In genomic region chr3:145898487-145898886, GRCh38 we compare ENCODE assay signal across 14 cellular contexts.
A peak's percentile ranks its signal among the peaks of the same experiment; 100 is the strongest.
DNase-seq lines count a peak whose midpoint lies in the region; ATAC-seq and TF ChIP-seq lines count a peak whose summit lies in the region.
"Had no signal": no experiment of that assay in that cellular context is flagged by ENCODE, and none has a peak within 500 bp of the region (broad histone marks: within the 10 kb centered on the region; RNA-seq: fewer than 3 reads in every experiment).

No MANE protein-coding gene starts in this region.

- peak; percentile 33 for DNase-seq in AG20443 (ENCODE audit: low spot score)
- DNase-seq in MG63: peak; percentile 2
- peak; percentile 26 for DNase-seq in fibroblast of the aortic adventitia (ENCODE audit: low read depth)
- DNase-seq in NCI-H82 (lab: John Stamatoyannopoulos, UW): no peak
- DNase-seq in Caco-2: no peak
- no peak for DNase-seq in natural killer cell treated with Interleukin-12 subunit alpha and Interleukin-12 subunit beta and Interleukin-15 and Interleukin-18, amount 100 ng/mL, for 72 hours (ENCODE audit: low spot score)
- DNase-seq: amygdala, BE2C, kidney glomerular epithelial cell, NCI-H1048, T-helper 2 cell, thyroid gland had no signal

- H3K4me3 ChIP-seq in MG63 (peak overlapping the region; percentile 49), fibroblast of the aortic adventitia (ENCODE audit: low read depth, low read length) (peak overlapping the region; percentile 0), Caco-2 (ENCODE audit: low read depth, low read length) (no peak overlapping the region)
- H3K4me3 ChIP-seq: thyroid gland had no signal

- CTCF ChIA-PET in Caco-2 (lab: Charles Lee): no interaction called here

- ATAC-seq in GM19438 (IDR thresholded peaks at IDR 0.05; ENCODE audit: low read depth, unreplicated experiment) (peak; percentile 36), HG02571 (IDR thresholded peaks at IDR 0.05; ENCODE audit: unreplicated experiment) (no peak)
- no peak for ATAC-seq in natural killer cell treated with Interleukin-12 subunit alpha and Interleukin-12 subunit beta and Interleukin-15 and Interleukin-18, amount 100 ng/mL, for 72 hours

- H3K9me3 ChIP-seq in MG63: no peaks in the 10 kb centered on the region
- no peaks in the 10 kb centered on the region for H3K9me3 ChIP-seq in Caco-2
- H3K9me3 ChIP-seq: BE2C, thyroid gland had no signal

- H3K4me3 Mint-ChIP-seq in Caco-2 (ENCODE audit: unreplicated experiment): no peak overlapping the region
- H3K4me3 Mint-ChIP-seq in natural killer cell treated with Interleukin-12 subunit alpha and Interleukin-12 subunit beta and Interleukin-15 and Interleukin-18, amount 100 ng/mL, for 72 hours: no peak overlapping the region

- intact Hi-C loops in Caco-2 (cut with micrococcal nuclease; ENCODE audit: unreplicated experiment): no loop called here

- no peaks in the 10 kb centered on the region for H3K4me1 ChIP-seq in Caco-2
- H3K4me1 ChIP-seq: thyroid gland had no signal

- H3K36me3 ChIP-seq in MG63 (no peaks in the 10 kb centered on the region), Caco-2 (ENCODE audit: control insufficient read depth, insufficient read depth, low read length) (no peaks in the 10 kb centered on the region)
- H3K36me3 ChIP-seq: BE2C, thyroid gland had no signal

- no TSS peak for BruUV-seq in Caco-2 (replicated peaks; lab: Mats Ljungman, UMichigan)

- no peaks in the 10 kb centered on the region for H3K9me3 Mint-ChIP-seq in Caco-2 (ENCODE audit: unreplicated experiment)
- H3K9me3 Mint-ChIP-seq in natural killer cell treated with Interleukin-12 subunit alpha and Interleukin-12 subunit beta and Interleukin-15 and Interleukin-18, amount 100 ng/mL, for 72 hours: peaks cover 17% of the 10 kb centered on the region

- no peaks in the 10 kb centered on the region for H3K4me1 Mint-ChIP-seq in Caco-2 (ENCODE audit: low read depth, unreplicated experiment)
- no peaks in the 10 kb centered on the region for H3K4me1 Mint-ChIP-seq in natural killer cell treated with Interleukin-12 subunit alpha and Interleukin-12 subunit beta and Interleukin-15 and Interleukin-18, amount 100 ng/mL, for 72 hours (ENCODE audit: low read depth in 2 of 2)

- no peaks in the 10 kb centered on the region for H3K27me3 ChIP-seq in MG63
- no peaks in the 10 kb centered on the region for H3K27me3 ChIP-seq in Caco-2 (replicated peaks; ENCODE audit: control insufficient read depth, insufficient read depth, low read length)
- H3K27me3 ChIP-seq: BE2C, thyroid gland had no signal

- TF ChIP-seq CTCF in fibroblast of the aortic adventitia (IDR thresholded peaks at IDR 0.05; ENCODE audit: insufficient read depth, low read length) (no peak), Caco-2 (IDR thresholded peaks at IDR 0.05; ENCODE audit: insufficient read depth in 1 of 2, low read depth in 1 of 2, low read length in 1 of 2, severe bottlenecking in 1 of 2, unreplicated experiment in 1 of 2) (no peak)

- H3K36me3 Mint-ChIP-seq in Caco-2 (ENCODE audit: insufficient read depth, unreplicated experiment): no peaks in the 10 kb centered on the region
- H3K36me3 Mint-ChIP-seq in natural killer cell treated with Interleukin-12 subunit alpha and Interleukin-12 subunit beta and Interleukin-15 and Interleukin-18, amount 100 ng/mL, for 72 hours: no peaks in the 10 kb centered on the region

- H3K27me3 Mint-ChIP-seq in Caco-2 (ENCODE audit: insufficient read depth, unreplicated experiment): no peaks in the 10 kb centered on the region
- H3K27me3 Mint-ChIP-seq in natural killer cell treated with Interleukin-12 subunit alpha and Interleukin-12 subunit beta and Interleukin-15 and Interleukin-18, amount 100 ng/mL, for 72 hours: no peaks in the 10 kb centered on the region

- POLR2A ChIA-PET in Caco-2 (lab: Charles Lee): no interaction called here

- H3K27ac Mint-ChIP-seq in Caco-2 (ENCODE audit: unreplicated experiment): no peak overlapping the region
- no peak overlapping the region for H3K27ac Mint-ChIP-seq in natural killer cell treated with Interleukin-12 subunit alpha and Interleukin-12 subunit beta and Interleukin-15 and Interleukin-18, amount 100 ng/mL, for 72 hours

Comparison
In these comparisons a context has a peak if more than half of its experiments do, and no peak if none do; other contexts are left out.
1. DNase-seq: peak in AG20443 (single experiment), MG63 (single experiment) and fibroblast of the aortic adventitia (single experiment); none in NCI-H82 (single experiment), Caco-2 (0 of 2) and natural killer cell treated with Interleukin-12 subunit alpha and Interleukin-12 subunit beta and Interleukin-15 and Interleukin-18, amount 100 ng/mL, for 72 hours (single experiment).